In the genomic region with DNA sequence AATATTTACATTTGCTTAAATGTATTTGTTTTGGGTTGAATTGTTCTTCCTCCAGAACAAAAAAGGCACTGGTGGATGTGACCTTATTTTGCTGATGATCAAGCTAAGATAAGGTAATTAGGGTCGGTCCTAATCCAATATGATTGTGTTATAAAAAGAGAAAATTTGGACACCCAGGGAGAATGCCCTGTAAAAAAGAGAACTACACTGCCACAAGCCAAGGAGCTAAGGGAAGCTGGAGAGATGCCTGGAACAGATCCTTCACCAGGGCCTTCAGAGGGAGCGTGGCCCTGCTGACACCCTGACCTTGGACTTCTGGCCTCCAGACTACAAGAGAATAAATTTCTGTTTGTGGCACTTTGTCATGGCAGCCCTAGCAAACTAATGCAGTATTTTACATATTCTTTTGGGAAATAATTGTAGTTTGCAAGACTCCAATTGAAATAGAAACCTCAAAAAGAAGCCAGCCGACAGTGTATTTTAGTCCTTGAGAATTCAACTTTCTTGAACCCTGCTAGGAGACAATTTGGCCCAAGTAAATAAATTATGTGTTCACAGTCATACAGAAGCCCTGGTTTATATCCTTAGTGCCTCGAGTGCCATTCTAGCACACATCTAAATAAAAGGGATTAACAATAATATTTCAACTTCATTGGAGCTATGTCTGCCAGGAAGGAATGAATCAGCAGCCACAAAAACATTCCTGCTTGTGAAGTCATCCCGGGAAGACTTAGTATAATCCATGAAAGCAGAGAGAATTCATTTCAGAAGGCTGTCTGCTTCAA, we compare ENCODE assay signal across 11 cellular contexts.
A peak's percentile ranks its signal among the peaks of the same experiment; 100 is the strongest.
DNase-seq lines count a peak whose midpoint lies in the region; ATAC-seq, FAIRE-seq and TF ChIP-seq lines count a peak whose summit lies in the region.
"Had no signal": no experiment of that assay in that cellular context is flagged by ENCODE, and none has a peak within 500 bp of the region (broad histone marks: within the 10 kb centered on the region; RNA-seq: fewer than 3 reads in every experiment).

No MANE protein-coding gene starts in this region.

- H3K4me1 Mint-ChIP-seq in activated naive CD8-positive, alpha-beta T cell treated with anti-CD3 and anti-CD28 coated beads for 36 hours, result no peaks in the 10 kb centered on the region

- FAIRE-seq in HTR-8/SVneo (lab: Jason Lieb, UNC), result no peak
- FAIRE-seq: GM18507 had no signal

- H3K36me3 Mint-ChIP-seq in activated naive CD8-positive, alpha-beta T cell treated with anti-CD3 and anti-CD28 coated beads for 36 hours, result no peaks in the 10 kb centered on the region

- DNase-seq in HTR-8/SVneo (ENCODE audit: insufficient read length, low spot score), result peak; percentile 65
- no peak for DNase-seq in caudate nucleus (lab: John Stamatoyannopoulos, UW)
- DNase-seq in tibial artery, result peak; percentile 46 to 78
- DNase-seq in GM13977 (ENCODE audit: low spot score), result no peak
- DNase-seq in activated naive CD8-positive, alpha-beta T cell treated with anti-CD3 and anti-CD28 coated beads for 36 hours, result no peak
- DNase-seq in activated CD8-positive, alpha-beta memory T cell treated with anti-CD3 and anti-CD28 coated beads, Interleukin-2, amount 50 U/mL, for 48 hours, result no peak

- TF ChIP-seq CTCF in liver (IDR thresholded peaks at IDR 0.05; ENCODE audit: low read depth, low read length, missing input control) (no peak), tibial artery (IDR thresholded peaks at IDR 0.05) (no peak), GM13977 (IDR thresholded peaks at IDR 0.05; ENCODE audit: extremely low read depth, insufficient read depth, missing control alignments) (no peak)

- no peak for ATAC-seq in GM18858 (IDR thresholded peaks at IDR 0.05; ENCODE audit: unreplicated experiment)

- H3K4me1 ChIP-seq in liver (ENCODE audit: control insufficient read depth in 4 of 4, insufficient read depth in 4 of 4, low read length in 3 of 4) (peaks cover 0 to 4% (median 2%) of the 10 kb centered on the region in 4 donors), tibial artery (peaks cover 0 to 60% (median 42%) of the 10 kb centered on the region in 4 donors)

- H3K9me3 ChIP-seq in liver (ENCODE audit: control insufficient read depth in 4 of 4, low read length in 3 of 4) (no peaks in the 10 kb centered on the region), tibial artery (no peaks in the 10 kb centered on the region)

- TF ChIP-seq RAD21 in liver (IDR thresholded peaks at IDR 0.05), result no peak

- no peaks in the 10 kb centered on the region for H3K36me3 ChIP-seq in liver (ENCODE audit: control insufficient read depth in 4 of 4, insufficient read depth in 3 of 4, low read depth in 1 of 4, low read length in 3 of 4)
- no peaks in the 10 kb centered on the region for H3K36me3 ChIP-seq in tibial artery

- H3K27me3 Mint-ChIP-seq in activated naive CD8-positive, alpha-beta T cell treated with anti-CD3 and anti-CD28 coated beads for 36 hours, result no peaks in the 10 kb centered on the region
- H3K27me3 Mint-ChIP-seq: dendritic cell treated with granulocyte-macrophage colony-stimulating factor and Interleukin-4, amounts not matched to agents 40 ng/mL and 50 ng/mL, for 4 days had no signal

- 78% methylated on average over 5 of the region's 5 CpGs for WGBS in liver

- H3K4me3 Mint-ChIP-seq in activated naive CD8-positive, alpha-beta T cell treated with anti-CD3 and anti-CD28 coated beads for 36 hours, result no peak overlapping the region
- H3K4me3 Mint-ChIP-seq: dendritic cell treated with granulocyte-macrophage colony-stimulating factor and Interleukin-4, amounts not matched to agents 40 ng/mL and 50 ng/mL, for 4 days had no signal

- H3K27ac Mint-ChIP-seq in activated naive CD8-positive, alpha-beta T cell treated with anti-CD3 and anti-CD28 coated beads for 36 hours, result no peak overlapping the region
- H3K27ac Mint-ChIP-seq: dendritic cell treated with granulocyte-macrophage colony-stimulating factor and Interleukin-4, amounts not matched to agents 40 ng/mL and 50 ng/mL, for 4 days had no signal

- in situ Hi-C loops in GM13977 (cut with MboI; ENCODE audit: low pct_unique_long_range_greater_than_20kb, low sequenced_read_pairs, unreplicated experiment), result no loop called here

- intact Hi-C loops in tibial artery (cut with DNase I; ENCODE audit: low total_unique reads), result no loop called here

- H3K9ac ChIP-seq in liver (ENCODE audit: low read depth in 1 of 2, low read length in 2 of 2), result no peak overlapping the region

- no peaks in the 10 kb centered on the region for H3K9me3 Mint-ChIP-seq in activated naive CD8-positive, alpha-beta T cell treated with anti-CD3 and anti-CD28 coated beads for 36 hours
- H3K9me3 Mint-ChIP-seq: dendritic cell treated with granulocyte-macrophage colony-stimulating factor and Interleukin-4, amounts not matched to agents 40 ng/mL and 50 ng/mL, for 4 days had no signal

- H3K27ac ChIP-seq in caudate nucleus (ENCODE audit: low read depth, low read length), result peak overlapping the region; percentile 5
- no peak overlapping the region for H3K27ac ChIP-seq in liver (ENCODE audit: low read depth in 1 of 2, low read length in 2 of 2)
- H3K27ac ChIP-seq in tibial artery, result peak overlapping the region; percentile 80 to 81
- H3K27ac ChIP-seq: HL-60 had no signal

- H3K27me3 ChIP-seq in liver (ENCODE audit: control insufficient read depth in 4 of 4, insufficient read depth in 4 of 4, low read length in 3 of 4) (no peaks in the 10 kb centered on the region), tibial artery (no peaks in the 10 kb centered on the region)

- H3K4me3 ChIP-seq in liver (ENCODE audit: low read depth in 1 of 3, low read length in 3 of 3) (no peak overlapping the region), tibial artery (no peak overlapping the region)

TF ChIP-seq in liver, 16 proteins besides CTCF, POLR2A, EP300 and RAD21:
- TF ChIP-seq NR2F2 (IDR thresholded peaks at IDR 0.05), result peak; percentile 92
- TF ChIP-seq FOXA2 (IDR thresholded peaks at IDR 0.05), result no peak
- no peak for TF ChIP-seq HNF4A (conservative IDR thresholded peaks at IDR 0.05)
- TF ChIP-seq TAF1 (conservative IDR thresholded peaks at IDR 0.05), result no peak
- TF ChIP-seq HNF4G (IDR thresholded peaks at IDR 0.05), result no peak
- TF ChIP-seq RXRA (IDR thresholded peaks at IDR 0.05), result peak; percentile 19 to 27
- no peak for TF ChIP-seq MAX (IDR thresholded peaks at IDR 0.05)
- no peak for TF ChIP-seq YY1 (IDR thresholded peaks at IDR 0.05)
- TF ChIP-seq GABPA (IDR thresholded peaks at IDR 0.05 in 1 of 2, conservative IDR thresholded peaks at IDR 0.05 in 1 of 2), result no peak
- no peak for TF ChIP-seq FOXA1 (IDR thresholded peaks at IDR 0.05)
- peak; percentile 64 to 90 for TF ChIP-seq JUND (IDR thresholded peaks at IDR 0.05)
- TF ChIP-seq EGR1 (IDR thresholded peaks at IDR 0.05; ENCODE audit: low read depth in 2 of 2), result no peak
- no peak for TF ChIP-seq ZBTB33 (IDR thresholded peaks at IDR 0.05)
- no peak for TF ChIP-seq SP1 (IDR thresholded peaks at IDR 0.05)
- TF ChIP-seq, protein P1, sequence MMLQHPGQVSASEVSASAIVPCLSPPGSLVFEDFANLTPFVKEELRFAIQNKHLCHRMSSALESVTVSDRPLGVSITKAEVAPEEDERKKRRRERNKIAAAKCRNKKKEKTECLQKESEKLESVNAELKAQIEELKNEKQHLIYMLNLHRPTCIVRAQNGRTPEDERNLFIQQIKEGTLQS (IDR thresholded peaks at IDR 0.05), result no peak
- TF ChIP-seq REST (IDR thresholded peaks at IDR 0.05), result no peak

Comparison
In these comparisons a context has a peak if more than half of its experiments do, and no peak if none do; other contexts are left out.
1. DNase-seq: peak in HTR-8/SVneo (single experiment) and tibial artery (2 of 2); none in caudate nucleus (0 of 61), GM13977 (single experiment), activated naive CD8-positive, alpha-beta T cell treated with anti-CD3 and anti-CD28 coated beads for 36 hours (single experiment) and activated CD8-positive, alpha-beta memory T cell treated with anti-CD3 and anti-CD28 coated beads, Interleukin-2, amount 50 U/mL, for 48 hours (single experiment).
2. H3K27ac ChIP-seq: peak in caudate nucleus (single experiment) and tibial artery (2 of 2); none in liver (0 of 2).